Comparison of ENCODE assay signal across 10 cellular contexts in genomic region chr1:109274533-109275476, GRCh38. TPM values are rescaled to one million over a fixed set of nuclear protein-coding genes. Genes with fewer than 3 reads are reported as not detected.
A peak's percentile ranks its signal among the peaks of the same experiment; 100 is the strongest.
DNase-seq lines count a peak whose midpoint lies in the region; ATAC-seq and TF ChIP-seq lines count a peak whose summit lies in the region.
"Had no signal": no experiment of that assay in that cellular context is flagged by ENCODE, and none has a peak within 500 bp of the region (broad histone marks: within the 10 kb centered on the region; RNA-seq: fewer than 3 reads in every experiment).

No MANE protein-coding gene starts in this region.

- no peaks in the 10 kb centered on the region for H3K9me3 ChIP-seq in uterus

- H3K4me3 ChIP-seq in uterus: no peak overlapping the region

- H3K4me1 ChIP-seq in uterus: no peaks in the 10 kb centered on the region

- no peak for TF ChIP-seq CTCF in uterus (IDR thresholded peaks at IDR 0.05)

- peak overlapping the region in 1 of 2 donors; percentile 74 for H3K27ac ChIP-seq in uterus
- H3K27ac ChIP-seq: HL-60 had no signal

- DNase-seq in SIG-M5 treated with dmso at 0.1 percent for 504 hours (lab: John Stamatoyannopoulos, UW; ENCODE audit: unreplicated experiment) (peak; percentile 66), SIG-M5 (lab: John Stamatoyannopoulos, UW) (no peak), amniotic stem cell (lab: John Stamatoyannopoulos, UW) (peak; percentile 18), kidney tubule cell (ENCODE audit: low spot score) (peak; percentile 91), uterus (peak; percentile 13 to 76), NCI-H1105 treated with DMSO at 0.1 percent for 48 hours (lab: John Stamatoyannopoulos, UW) (no peak), DMS 273 (lab: John Stamatoyannopoulos, UW; ENCODE audit: unreplicated experiment) (no peak)
- DNase-seq: CD4-positive, CD25-positive, alpha-beta regulatory T cell had no signal

- intact Hi-C loops in uterus (cut with DNase I; ENCODE audit: low total_unique reads): no loop called here

- no peaks in the 10 kb centered on the region for H3K27me3 ChIP-seq in uterus

- no peaks in the 10 kb centered on the region for H3K36me3 ChIP-seq in uterus

- no peak for TF ChIP-seq POLR2A in uterus (IDR thresholded peaks at IDR 0.05)

- no peak for ATAC-seq in HG03095 (IDR thresholded peaks at IDR 0.05; ENCODE audit: unreplicated experiment)

RNA-seq across cellular contexts. Expression of gene PSRC1, which starts 8.1 kb away (rescaled TPM):
- 10 to 100 TPM in 1 of 4 donors, 1 to 10 TPM in 3; 3.8 to 11.4 (median 7.5) TPM for total RNA-seq in uterus

RNA-seq across cellular contexts. Expression of gene CELSR2, which starts 25.5 kb away (rescaled TPM):
- total RNA-seq in uterus: 1 to 10 TPM in 3 of 4 donors, under 1 TPM in 1; 0.26 to 9.6 (median 5.4) TPM

RNA-seq across cellular contexts. Expression of gene MYBPHL, which starts 32.0 kb away (rescaled TPM):
- under 1 TPM in 1 of 4 donors, not detected in 3; 0.76 TPM for total RNA-seq in uterus
- total RNA-seq: CD4-positive, CD25-positive, alpha-beta regulatory T cell had no signal

Comparison
In these comparisons a context has a peak if more than half of its experiments do, and no peak if none do; other contexts are left out.
1. DNase-seq: peak in SIG-M5 treated with dmso at 0.1 percent for 504 hours (single experiment), amniotic stem cell (single experiment), kidney tubule cell (single experiment) and uterus (2 of 2); none in SIG-M5 (single experiment), NCI-H1105 treated with DMSO at 0.1 percent for 48 hours (single experiment) and DMS 273 (single experiment).